ENCODE assay signal across 15 cellular contexts in genomic region chr1:30511106-30511505, GRCh38.
DNase-seq lines count a peak whose midpoint lies in the region; ATAC-seq, FAIRE-seq and TF ChIP-seq lines count a peak whose summit lies in the region.
"Had no signal": no experiment of that assay in that cellular context is flagged by ENCODE, and none has a peak within 500 bp of the region (broad histone marks: within the 10 kb centered on the region; RNA-seq: fewer than 3 reads in every experiment).

No MANE protein-coding gene starts in this region.

- TF ChIP-seq EP300 in H1 (IDR thresholded peaks at IDR 0.05; ENCODE audit: borderline replicate concordance in 1 of 2, low read depth in 2 of 2, low read length in 2 of 2): no peak

- no peak for TF ChIP-seq POLR2A in H1 (IDR thresholded peaks at IDR 0.05; ENCODE audit: control extremely low read depth in 1 of 2, low read depth in 2 of 2, low read length in 2 of 2)
- no peak for TF ChIP-seq POLR2A in prostate gland (IDR thresholded peaks at IDR 0.05)

- H3K56ac ChIP-seq in H1 (replicated peaks; ENCODE audit: insufficient read length, low read depth, low read length): no peak overlapping the region

- intact Hi-C loops in prostate gland (cut with DNase I): no loop called here

- H2BK12ac ChIP-seq in H1 (ENCODE audit: low read depth, low read length): no peak overlapping the region

- no peak overlapping the region for H3K4me3 ChIP-seq in RWPE2 (ENCODE audit: severe bottlenecking)
- H3K4me3 ChIP-seq in H1 (ENCODE audit: extremely low read depth in 1 of 4, insufficient read depth in 2 of 4, low read depth in 3 of 4, low read length in 4 of 4): no peak overlapping the region
- no peak overlapping the region for H3K4me3 ChIP-seq in smooth muscle cell
- no peak overlapping the region for H3K4me3 ChIP-seq in prostate gland
- H3K4me3 ChIP-seq: GM23248 had no signal

- H2BK5ac ChIP-seq in H1 (ENCODE audit: low read depth, low read length): 0 out of 2 replicates have a peak overlapping the region, but pooled peaks have one; percentile 1

- H3K4me1 ChIP-seq in RWPE2 (ENCODE audit: insufficient read depth, poor library complexity, severe bottlenecking) (peaks cover 9% of the 10 kb centered on the region), H1 (replicated peaks in 1 of 4; ENCODE audit: control insufficient read depth in 3 of 4, insufficient read depth in 4 of 4, low read length in 3 of 4) (peaks cover 3 to 15% (median 8%) of the 10 kb centered on the region in 4 experiments; a peak in 5 of 7 replicates), smooth muscle cell (ENCODE audit: low read depth) (peaks cover 8% of the 10 kb centered on the region), prostate gland (replicated peaks) (no peaks in the 10 kb centered on the region)

- H3K27ac ChIP-seq in RWPE2 (ENCODE audit: poor library complexity, severe bottlenecking): peak overlapping the region; percentile 82
- H3K27ac ChIP-seq in H1 (ENCODE audit: low read depth, low read length): no peak overlapping the region
- peak overlapping the region; percentile 80 for H3K27ac ChIP-seq in smooth muscle cell (ENCODE audit: low read depth)
- H3K27ac ChIP-seq in prostate gland: no peak overlapping the region

- H3K9ac ChIP-seq in H1 (replicated peaks in 1 of 4; ENCODE audit: extremely low read depth in 1 of 4, low read depth in 3 of 4, low read length in 3 of 4) (no peak overlapping the region), smooth muscle cell (ENCODE audit: low read depth) (no peak overlapping the region)
- H3K9ac ChIP-seq: GM23248 had no signal

- TF ChIP-seq CTCF in RWPE2 (IDR thresholded peaks at IDR 0.05; ENCODE audit: poor library complexity, severe bottlenecking): no peak
- TF ChIP-seq CTCF in H1 (IDR thresholded peaks at IDR 0.05; ENCODE audit: control extremely low read depth in 1 of 3, insufficient read depth in 1 of 3, low read depth in 1 of 3, low read length in 3 of 3): no peak
- TF ChIP-seq CTCF in smooth muscle cell (IDR thresholded peaks at IDR 0.05; ENCODE audit: borderline replicate concordance, insufficient read depth, poor library complexity, severe bottlenecking): no peak
- TF ChIP-seq CTCF in prostate gland (IDR thresholded peaks at IDR 0.05): no peak

- no peak overlapping the region for H4K91ac ChIP-seq in H1 (replicated peaks; ENCODE audit: insufficient read length, low read length)

- H3K23me2 ChIP-seq in H1 (ENCODE audit: low read depth, low read length): no peaks in the 10 kb centered on the region; the same call in 1 of the 2 replicates

- H3K18ac ChIP-seq in H1 (ENCODE audit: extremely low read depth, low read length): no peak overlapping the region

- H3K27me3 ChIP-seq in RWPE2 (ENCODE audit: insufficient read depth, poor library complexity, severe bottlenecking) (no peaks in the 10 kb centered on the region), H1 (replicated peaks in 1 of 4; ENCODE audit: control insufficient read depth in 3 of 4, extremely low read depth in 1 of 4, insufficient read depth in 3 of 4, low read length in 3 of 4) (no peaks in the 10 kb centered on the region), smooth muscle cell (ENCODE audit: low read depth) (no peaks in the 10 kb centered on the region), prostate gland (replicated peaks; ENCODE audit: insufficient read depth) (peaks cover 4% of the 10 kb centered on the region)

- no peaks in the 10 kb centered on the region for H4K20me1 ChIP-seq in H1 (replicated peaks in 1 of 2; ENCODE audit: control insufficient read depth in 1 of 2, insufficient read depth in 2 of 2, low read length in 2 of 2)
- no peaks in the 10 kb centered on the region for H4K20me1 ChIP-seq in smooth muscle cell (ENCODE audit: low read depth)

- 90% methylated on average over 5 of the region's 5 CpGs; no CpG with 5 or more reads in 1 of the 2 experiments for WGBS in H1 (ENCODE audit: extremely low coverage in 1 of 2, insufficient coverage in 1 of 2, insufficient read length in 1 of 2, insufficient replicate concordance in 2 of 2, low coverage in 1 of 2, low lambda C conversion rate in 2 of 2, missing lambda C conversion rate in 1 of 2), 2 experiments
- 97% methylated on average over 5 of the region's 5 CpGs for WGBS in smooth muscle cell (ENCODE audit: low lambda C conversion rate)
- WGBS in prostate gland: 88% methylated on average over 5 of the region's 5 CpGs

- no peak overlapping the region for H4K5ac ChIP-seq in H1 (ENCODE audit: insufficient read length, low read depth, low read length)

- no peaks in the 10 kb centered on the region for H3F3A ChIP-seq in smooth muscle cell (ENCODE audit: low read depth)

- no peak overlapping the region for H2AK5ac ChIP-seq in H1 (ENCODE audit: low read depth, low read length)

- TF ChIP-seq RAD21 in H1 (IDR thresholded peaks at IDR 0.05 in 1 of 2, conservative IDR thresholded peaks at IDR 0.05 in 1 of 2; ENCODE audit: low read depth in 2 of 2, low read length in 2 of 2): no peak

- no peak overlapping the region for H3K14ac ChIP-seq in H1 (ENCODE audit: insufficient read length)

- H3K9me3 ChIP-seq in RWPE2 (ENCODE audit: severe bottlenecking) (no peaks in the 10 kb centered on the region), H1 (ENCODE audit: insufficient read depth in 2 of 2, low read depth in 1 of 2, low read length in 1 of 2) (no peaks in the 10 kb centered on the region), smooth muscle cell (replicated peaks; ENCODE audit: low read depth) (no peaks in the 10 kb centered on the region), prostate gland (no peaks in the 10 kb centered on the region)

- H2BK20ac ChIP-seq in H1 (ENCODE audit: low read length): no peak overlapping the region

- H3K4ac ChIP-seq in H1 (replicated peaks; ENCODE audit: insufficient read length, low read depth, low read length): no peak overlapping the region

- H3K4me2 ChIP-seq in H1 (ENCODE audit: insufficient read depth in 1 of 2, low read depth in 2 of 2, low read length in 2 of 2) (no peak overlapping the region), smooth muscle cell (no peak overlapping the region)

- H3K36me3 ChIP-seq in RWPE2 (ENCODE audit: low read depth): no peaks in the 10 kb centered on the region
- H3K36me3 ChIP-seq in H1 (ENCODE audit: control insufficient read depth in 2 of 4, insufficient read depth in 4 of 4, low read length in 3 of 4): no peaks in the 10 kb centered on the region
- no peaks in the 10 kb centered on the region for H3K36me3 ChIP-seq in smooth muscle cell (ENCODE audit: low read depth)
- H3K36me3 ChIP-seq in prostate gland: no peaks in the 10 kb centered on the region

- H2BK15ac ChIP-seq in H1 (ENCODE audit: low read length): no peak overlapping the region

- H3K79me1 ChIP-seq in H1 (ENCODE audit: low read depth, low read length): no peaks in the 10 kb centered on the region

- H2AFZ ChIP-seq in H1 (ENCODE audit: low read length) (no peak overlapping the region), smooth muscle cell (ENCODE audit: low read depth) (no peak overlapping the region)
- H2AFZ ChIP-seq: GM23248 had no signal

- H3K79me2 ChIP-seq in H1 (ENCODE audit: control insufficient read depth in 1 of 2, insufficient read depth in 2 of 2, low read length in 2 of 2): no peaks in the 10 kb centered on the region
- no peaks in the 10 kb centered on the region for H3K79me2 ChIP-seq in smooth muscle cell (ENCODE audit: low read depth)

- H2BK120ac ChIP-seq in H1 (replicated peaks; ENCODE audit: low read depth, low read length): no peak overlapping the region

- no peak for ATAC-seq in RWPE2 (ENCODE audit: low read depth)
- ATAC-seq: HepG2 had no signal

- H4K8ac ChIP-seq in H1 (ENCODE audit: extremely low read depth, insufficient read depth, low read length): 0 out of 2 replicates have a peak overlapping the region, but pooled peaks have one; percentile 11

- no peak overlapping the region for H3K23ac ChIP-seq in H1 (ENCODE audit: insufficient read length)

- no peak for DNase-seq in RWPE2 (ENCODE audit: low spot score)
- DNase-seq in H1 (ENCODE audit: low read depth in 1 of 2, low spot score in 2 of 2): no peak
- DNase-seq in kidney tubule cell (ENCODE audit: low spot score): peak; percentile 10
- DNase-seq in smooth muscle cell (lab: John Stamatoyannopoulos, UW; ENCODE audit: unreplicated experiment): no peak
- no peak for DNase-seq in activated CD4-positive, CD25-positive, alpha-beta regulatory T cell treated with anti-CD3 and anti-CD28 coated beads, Interleukin-2, amount 50 U/mL, for 72 hours
- DNase-seq in stimulated activated CD4-positive, alpha-beta T cell treated with anti-CD3 and anti-CD28 coated beads, Interleukin-4, amount 100 ng/mL, for 24 hours: no peak
- no peak for DNase-seq in prostate gland (ENCODE audit: low spot score)
- DNase-seq: C1 segment of cervical spinal cord; Calu3; CD4-positive, alpha-beta T cell; DMS 273 treated with DMSO at 0.1 percent for 48 hours; H7 had no signal

- FAIRE-seq in H1 (lab: Jason Lieb, UNC): no peak
- FAIRE-seq: A204.1, HepG2 had no signal

- POLR2A ChIA-PET in H1 (lab: Charles Lee; ENCODE audit: partially characterized antibody): no interaction called here

- CTCF ChIA-PET in H1 (lab: Charles Lee; ENCODE audit: partially characterized antibody): no interaction called here

TF ChIP-seq in H1, 55 proteins besides CTCF, POLR2A, EP300 and RAD21 (continues in another document):
- no peak for TF ChIP-seq NANOG (IDR thresholded peaks at IDR 0.05; ENCODE audit: insufficient read depth, low read depth, low read length, poor library complexity, severe bottlenecking)
- TF ChIP-seq SRF (IDR thresholded peaks at IDR 0.05; ENCODE audit: low read depth, low read length): no peak
- no peak for TF ChIP-seq SIN3A (conservative IDR thresholded peaks at IDR 0.05 in 1 of 2, IDR thresholded peaks at IDR 0.05 in 1 of 2; ENCODE audit: low read depth in 1 of 2, low read length in 2 of 2)
- no peak for TF ChIP-seq ATF2 (IDR thresholded peaks at IDR 0.05; ENCODE audit: low read length)
- no peak for TF ChIP-seq TBP (IDR thresholded peaks at IDR 0.05; ENCODE audit: low read depth, low read length)
- TF ChIP-seq BACH1 (IDR thresholded peaks at IDR 0.05; ENCODE audit: low read length): no peak
- TF ChIP-seq PHF8 (conservative IDR thresholded peaks at IDR 0.05; ENCODE audit: low read depth, low read length): no peak
- no peak for TF ChIP-seq JUN (IDR thresholded peaks at IDR 0.05; ENCODE audit: low read depth, low read length)
- no peak for TF ChIP-seq CTBP2 (IDR thresholded peaks at IDR 0.05; ENCODE audit: borderline replicate concordance, insufficient read depth, insufficient read length, low read length)
- TF ChIP-seq CEBPB (IDR thresholded peaks at IDR 0.05; ENCODE audit: low read depth, low read length): no peak

Comparison
In these comparisons a context has a peak if more than half of its experiments do, and no peak if none do; other contexts are left out.
1. H3K27ac ChIP-seq: peak in RWPE2 (single experiment) and smooth muscle cell (single experiment); none in H1 (single experiment) and prostate gland (0 of 2).